Comparison of ENCODE assay signal across 27 cellular contexts in the genomic region with DNA sequence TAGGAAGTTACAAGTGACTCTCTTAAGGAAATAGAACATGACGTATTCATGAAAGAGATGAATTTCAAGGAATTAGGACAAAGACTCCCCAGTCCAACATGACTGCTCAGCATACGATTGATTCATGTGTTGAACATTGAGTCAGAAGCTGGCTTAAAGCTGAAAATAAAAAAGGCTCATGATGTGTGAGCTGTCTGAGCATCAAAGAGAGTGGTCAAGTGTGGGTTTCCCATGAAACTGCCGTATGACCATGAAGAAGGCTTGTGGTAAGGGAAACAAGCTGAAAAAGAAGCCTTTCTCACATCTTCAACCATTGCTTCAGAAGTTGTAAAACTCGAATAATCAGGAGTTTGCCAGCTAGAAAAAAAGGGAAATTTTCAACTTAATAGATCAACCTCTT.
"Had no signal": no experiment of that assay in that cellular context is flagged by ENCODE, and none has a peak within 500 bp of the region (broad histone marks: within the 10 kb centered on the region; RNA-seq: fewer than 3 reads in every experiment).

No MANE protein-coding gene starts in this region.

- H3K4me3 ChIP-seq: heart right ventricle, left ventricle myocardium inferior, lung, pancreas, prostate gland, thoracic aorta, uterus had no signal

- FAIRE-seq: islet of Langerhans, pancreas, small intestine, TTC549 had no signal

- H3K36me3 ChIP-seq: heart right ventricle, left ventricle myocardium inferior, pancreas, prostate gland, thoracic aorta, uterus had no signal

- DNase-seq: activated CD4-positive, alpha-beta T cell treated with anti-CD3 and anti-CD28 coated beads for 4 hours; activated CD4-positive, alpha-beta T cell treated with anti-CD3 and anti-CD28 coated beads, Interleukin-2, amount 50 U/mL, for 4 hours; activated naive CD4-positive, alpha-beta T cell; activated T-cell treated with anti-CD3 and anti-CD28 coated beads for 4 hours; activated T-cell treated with anti-CD3 and anti-CD28 coated beads, Interleukin-2, amount 50 U/mL, for 72 hours; aorta; central memory CD4-positive, alpha-beta T cell; foreskin keratinocyte; heart right ventricle; left ventricle myocardium inferior; naive B cell; nephron progenitor cell; pancreas; retina; small intestine; stimulated activated CD4-positive, alpha-beta T cell treated with anti-CD3 and anti-CD28 coated beads, Interleukin-4, amount 100 ng/mL, for 24 hours; trophoblast cell; uterus had no signal

- H3K27me3 ChIP-seq: foreskin keratinocyte, heart right ventricle, pancreas, uterus had no signal

- ATAC-seq: activated naive CD4-positive, alpha-beta T cell treated with anti-CD3 and anti-CD28 coated beads, Interleukin-2, amount 50 U/mL, for 72 hours; activated T-cell treated with anti-CD3 and anti-CD28 coated beads, Interleukin-2, amount 50 U/mL, for 72 hours; esophagus mucosa; foreskin keratinocyte; heart right ventricle; sciatic nerve; stimulated activated effector memory CD8-positive, alpha-beta T cell treated with anti-CD3 and anti-CD28 coated beads, Interleukin-12 subunit alpha, Interleukin-12 subunit beta, amount 100 ng/mL, for 72 hours had no signal
